23 cellular contexts compared by ENCODE assay signal in genomic region chr18:22447770-22448169, GRCh38. TPM values are rescaled to one million over a fixed set of nuclear protein-coding genes. Genes with fewer than 3 reads are reported as not detected.
"Had no signal": no experiment of that assay in that cellular context is flagged by ENCODE, and none has a peak within 500 bp of the region (broad histone marks: within the 10 kb centered on the region; RNA-seq: fewer than 3 reads in every experiment).

No MANE protein-coding gene starts in this region.

- H3K27ac Mint-ChIP-seq: immature natural killer cell, natural killer cell had no signal

- H3K9me3 ChIP-seq: gastrocnemius medialis, prostate gland had no signal

- DNase-seq: central memory CD4-positive, alpha-beta T cell; cortex of kidney; dorsolateral prefrontal cortex; effector CD8-positive, alpha-beta T cell; gastrocnemius medialis; glutamatergic neuron; immature natural killer cell; left ventricle myocardium superior; natural killer cell; stimulated activated CD4-positive, alpha-beta T cell treated with anti-CD3 and anti-CD28 coated beads, Interleukin-12 subunit alpha, Interleukin-12 subunit beta, amount 100 ng/mL, for 4 hours; stimulated activated naive CD4-positive, alpha-beta T cell treated with Interleukin-2 at 50 U/mL for 16 hours; trophoblast cell had no signal

- H3K4me3 ChIP-seq: dorsolateral prefrontal cortex, gastrocnemius medialis, prostate gland had no signal

- H3K27me3 ChIP-seq: gastrocnemius medialis had no signal

- ATAC-seq: gastrocnemius medialis, left ventricle myocardium superior, natural killer cell, sciatic nerve had no signal

- H3K36me3 ChIP-seq: gastrocnemius medialis, prostate gland had no signal

- H3K4me3 Mint-ChIP-seq: immature natural killer cell, natural killer cell, neural crest cell had no signal

- H3K4me1 ChIP-seq: gastrocnemius medialis, parathyroid adenoma, prostate gland had no signal

- H3K27ac ChIP-seq: dorsolateral prefrontal cortex, gastrocnemius medialis, parathyroid adenoma, prostate gland had no signal

RNA-seq across cellular contexts. Expression of gene CTAGE1, which starts 30.1 kb away (rescaled TPM):
- total RNA-seq: dorsolateral prefrontal cortex, gastrocnemius medialis, left ventricle myocardium superior, lung microvascular endothelial cell, mesenteric fat pad, natural killer cell, neural crest cell, sciatic nerve, skeletal muscle tissue had no signal
- polyA plus RNA-seq: esophagus, fibroblast of lung, immature natural killer cell, keratinocyte, thymus had no signal
